ENCODE assay signal across 1 cellular context in genomic region chr17:7579001-7579838, GRCh38.
TF ChIP-seq lines count a peak whose summit lies in the region.

CD68 (plus strand) TSS chr17:7579638; CDS start chr17:7579678, 40 bp downstream.

TF ChIP-seq in K562, 482 proteins besides CTCF, POLR2A, EP300 and RAD21 (continued from another document and continues in another):
- TF ChIP-seq, protein P1, sequence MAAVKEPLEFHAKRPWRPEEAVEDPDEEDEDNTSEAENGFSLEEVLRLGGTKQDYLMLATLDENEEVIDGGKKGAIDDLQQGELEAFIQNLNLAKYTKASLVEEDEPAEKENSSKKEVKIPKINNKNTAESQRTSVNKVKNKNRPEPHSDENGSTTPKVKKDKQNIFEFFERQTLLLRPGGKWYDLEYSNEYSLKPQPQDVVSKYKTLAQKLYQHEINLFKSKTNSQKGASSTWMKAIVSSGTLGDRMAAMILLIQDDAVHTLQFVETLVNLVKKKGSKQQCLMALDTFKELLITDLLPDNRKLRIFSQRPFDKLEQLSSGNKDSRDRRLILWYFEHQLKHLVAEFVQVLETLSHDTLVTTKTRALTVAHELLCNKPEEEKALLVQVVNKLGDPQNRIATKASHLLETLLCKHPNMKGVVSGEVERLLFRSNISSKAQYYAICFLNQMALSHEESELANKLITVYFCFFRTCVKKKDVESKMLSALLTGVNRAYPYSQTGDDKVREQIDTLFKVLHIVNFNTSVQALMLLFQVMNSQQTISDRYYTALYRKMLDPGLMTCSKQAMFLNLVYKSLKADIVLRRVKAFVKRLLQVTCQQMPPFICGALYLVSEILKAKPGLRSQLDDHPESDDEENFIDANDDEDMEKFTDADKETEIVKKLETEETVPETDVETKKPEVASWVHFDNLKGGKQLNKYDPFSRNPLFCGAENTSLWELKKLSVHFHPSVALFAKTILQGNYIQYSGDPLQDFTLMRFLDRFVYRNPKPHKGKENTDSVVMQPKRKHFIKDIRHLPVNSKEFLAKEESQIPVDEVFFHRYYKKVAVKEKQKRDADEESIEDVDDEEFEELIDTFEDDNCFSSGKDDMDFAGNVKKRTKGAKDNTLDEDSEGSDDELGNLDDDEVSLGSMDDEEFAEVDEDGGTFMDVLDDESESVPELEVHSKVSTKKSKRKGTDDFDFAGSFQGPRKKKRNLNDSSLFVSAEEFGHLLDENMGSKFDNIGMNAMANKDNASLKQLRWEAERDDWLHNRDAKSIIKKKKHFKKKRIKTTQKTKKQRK (IDR thresholded peaks at IDR 0.05; ENCODE audit: borderline replicate concordance, low read depth, low read length) = no peak
- TF ChIP-seq MCM2 (IDR thresholded peaks at IDR 0.05; ENCODE audit: low read depth) = no peak
- no peak for TF ChIP-seq NCOA2 (IDR thresholded peaks at IDR 0.05; ENCODE audit: partially characterized antibody in 2 of 2)
- TF ChIP-seq BACH1 (tag; IDR thresholded peaks at IDR 0.05) = no peak
- TF ChIP-seq HSF4 (CRISPR knock-in tag; IDR thresholded peaks at IDR 0.05; ENCODE audit: borderline replicate concordance) = no peak
- no peak for TF ChIP-seq ZNF511 (CRISPR knock-in tag; IDR thresholded peaks at IDR 0.05)
- TF ChIP-seq ZNF311 (CRISPR knock-in tag; IDR thresholded peaks at IDR 0.05) = no peak
- TF ChIP-seq POLR2AphosphoS5 (IDR thresholded peaks at IDR 0.05; ENCODE audit: control insufficient read depth, insufficient read depth, low read depth, low read length) = peak; percentile 93
- TF ChIP-seq GMEB1 (CRISPR knock-in tag; IDR thresholded peaks at IDR 0.05) = no peak
- TF ChIP-seq, protein P2, sequence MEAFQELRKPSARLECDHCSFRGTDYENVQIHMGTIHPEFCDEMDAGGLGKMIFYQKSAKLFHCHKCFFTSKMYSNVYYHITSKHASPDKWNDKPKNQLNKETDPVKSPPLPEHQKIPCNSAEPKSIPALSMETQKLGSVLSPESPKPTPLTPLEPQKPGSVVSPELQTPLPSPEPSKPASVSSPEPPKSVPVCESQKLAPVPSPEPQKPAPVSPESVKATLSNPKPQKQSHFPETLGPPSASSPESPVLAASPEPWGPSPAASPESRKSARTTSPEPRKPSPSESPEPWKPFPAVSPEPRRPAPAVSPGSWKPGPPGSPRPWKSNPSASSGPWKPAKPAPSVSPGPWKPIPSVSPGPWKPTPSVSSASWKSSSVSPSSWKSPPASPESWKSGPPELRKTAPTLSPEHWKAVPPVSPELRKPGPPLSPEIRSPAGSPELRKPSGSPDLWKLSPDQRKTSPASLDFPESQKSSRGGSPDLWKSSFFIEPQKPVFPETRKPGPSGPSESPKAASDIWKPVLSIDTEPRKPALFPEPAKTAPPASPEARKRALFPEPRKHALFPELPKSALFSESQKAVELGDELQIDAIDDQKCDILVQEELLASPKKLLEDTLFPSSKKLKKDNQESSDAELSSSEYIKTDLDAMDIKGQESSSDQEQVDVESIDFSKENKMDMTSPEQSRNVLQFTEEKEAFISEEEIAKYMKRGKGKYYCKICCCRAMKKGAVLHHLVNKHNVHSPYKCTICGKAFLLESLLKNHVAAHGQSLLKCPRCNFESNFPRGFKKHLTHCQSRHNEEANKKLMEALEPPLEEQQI (IDR thresholded peaks at IDR 0.05) = no peak
- no peak for TF ChIP-seq ZNF121 (CRISPR knock-in tag; conservative IDR thresholded peaks at IDR 0.05)
- TF ChIP-seq POU5F1 (IDR thresholded peaks at IDR 0.05; ENCODE audit: borderline replicate concordance, low read depth, low read length, partially characterized antibody) = no peak
- TF ChIP-seq ZBTB43 (CRISPR knock-in tag; IDR thresholded peaks at IDR 0.05) = peak; percentile 67; the same call in 1 of the 2 replicates
- TF ChIP-seq ZEB2 (IDR thresholded peaks at IDR 0.05) = no peak
- no peak for TF ChIP-seq MCM7 (IDR thresholded peaks at IDR 0.05)
- peak; percentile 57; the same call in 1 of the 2 replicates for TF ChIP-seq BMI1 (IDR thresholded peaks at IDR 0.05; ENCODE audit: low read length)
- TF ChIP-seq PYGO2 (tag; IDR thresholded peaks at IDR 0.05) = no peak
- peak; percentile 84 for TF ChIP-seq POLR2G (IDR thresholded peaks at IDR 0.05; ENCODE audit: low read depth, low read length)
- no peak for TF ChIP-seq ZNF408 (CRISPR knock-in tag; IDR thresholded peaks at IDR 0.05; ENCODE audit: low read depth)
- no peak for TF ChIP-seq ZFP1 (CRISPR knock-in tag; IDR thresholded peaks at IDR 0.05)
- TF ChIP-seq ZNF232 (CRISPR knock-in tag; IDR thresholded peaks at IDR 0.05) = 0 out of 2 replicates have a peak, but pooled peaks have one; percentile 52
- TF ChIP-seq RCOR1 (IDR thresholded peaks at IDR 0.05; ENCODE audit: borderline replicate concordance in 1 of 2, low read depth in 2 of 2, low read length in 2 of 2) = no peak
- TF ChIP-seq ZKSCAN8 (CRISPR knock-in tag; IDR thresholded peaks at IDR 0.05) = no peak
- no peak for TF ChIP-seq ZNF165 (CRISPR knock-in tag; IDR thresholded peaks at IDR 0.05; ENCODE audit: borderline replicate concordance)
- peak; percentile 95 for TF ChIP-seq FOXK1 (CRISPR knock-in tag; IDR thresholded peaks at IDR 0.05; ENCODE audit: borderline replicate concordance)
- TF ChIP-seq PML (IDR thresholded peaks at IDR 0.05; ENCODE audit: low read length) = peak; percentile 76
- no peak for TF ChIP-seq CHCHD3 (CRISPR knock-in tag; IDR thresholded peaks at IDR 0.05)
- TF ChIP-seq HDAC8 (tag; IDR thresholded peaks at IDR 0.05) = no peak
- TF ChIP-seq, protein P3, sequence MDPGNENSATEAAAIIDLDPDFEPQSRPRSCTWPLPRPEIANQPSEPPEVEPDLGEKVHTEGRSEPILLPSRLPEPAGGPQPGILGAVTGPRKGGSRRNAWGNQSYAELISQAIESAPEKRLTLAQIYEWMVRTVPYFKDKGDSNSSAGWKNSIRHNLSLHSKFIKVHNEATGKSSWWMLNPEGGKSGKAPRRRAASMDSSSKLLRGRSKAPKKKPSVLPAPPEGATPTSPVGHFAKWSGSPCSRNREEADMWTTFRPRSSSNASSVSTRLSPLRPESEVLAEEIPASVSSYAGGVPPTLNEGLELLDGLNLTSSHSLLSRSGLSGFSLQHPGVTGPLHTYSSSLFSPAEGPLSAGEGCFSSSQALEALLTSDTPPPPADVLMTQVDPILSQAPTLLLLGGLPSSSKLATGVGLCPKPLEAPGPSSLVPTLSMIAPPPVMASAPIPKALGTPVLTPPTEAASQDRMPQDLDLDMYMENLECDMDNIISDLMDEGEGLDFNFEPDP (CRISPR knock-in tag; IDR thresholded peaks at IDR 0.05) = no peak; the same call in 1 of the 2 replicates
- TF ChIP-seq TAF1 (IDR thresholded peaks at IDR 0.05; ENCODE audit: control insufficient read depth, extremely low read depth, insufficient read depth, low read length, severe bottlenecking) = peak; percentile 82
- no peak for TF ChIP-seq HIVEP1 (CRISPR knock-in tag; IDR thresholded peaks at IDR 0.05)
- TF ChIP-seq MYBL2 (IDR thresholded peaks at IDR 0.05; ENCODE audit: low read depth) = no peak
- TF ChIP-seq MYBL2 (CRISPR knock-in tag; IDR thresholded peaks at IDR 0.05; ENCODE audit: borderline replicate concordance) = no peak
- TF ChIP-seq, protein P4, sequence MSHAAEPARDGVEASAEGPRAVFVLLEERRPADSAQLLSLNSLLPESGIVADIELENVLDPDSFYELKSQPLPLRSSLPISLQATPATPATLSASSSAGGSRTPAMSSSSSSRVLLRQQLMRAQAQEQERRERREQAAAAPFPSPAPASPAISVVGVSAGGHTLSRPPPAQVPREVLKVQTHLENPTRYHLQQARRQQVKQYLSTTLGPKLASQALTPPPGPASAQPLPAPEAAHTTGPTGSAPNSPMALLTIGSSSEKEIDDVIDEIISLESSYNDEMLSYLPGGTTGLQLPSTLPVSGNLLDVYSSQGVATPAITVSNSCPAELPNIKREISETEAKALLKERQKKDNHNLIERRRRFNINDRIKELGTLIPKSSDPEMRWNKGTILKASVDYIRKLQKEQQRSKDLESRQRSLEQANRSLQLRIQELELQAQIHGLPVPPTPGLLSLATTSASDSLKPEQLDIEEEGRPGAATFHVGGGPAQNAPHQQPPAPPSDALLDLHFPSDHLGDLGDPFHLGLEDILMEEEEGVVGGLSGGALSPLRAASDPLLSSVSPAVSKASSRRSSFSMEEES (CRISPR knock-in tag; IDR thresholded peaks at IDR 0.05) = no peak
- no peak for TF ChIP-seq HES1 (IDR thresholded peaks at IDR 0.05; ENCODE audit: low read depth)
- TF ChIP-seq ZBTB49 (CRISPR knock-in tag; IDR thresholded peaks at IDR 0.05; ENCODE audit: borderline replicate concordance) = no peak
- TF ChIP-seq CSDE1 (IDR thresholded peaks at IDR 0.05) = no peak
- TF ChIP-seq EHMT2 (IDR thresholded peaks at IDR 0.05) = no peak
- TF ChIP-seq, protein P5, sequence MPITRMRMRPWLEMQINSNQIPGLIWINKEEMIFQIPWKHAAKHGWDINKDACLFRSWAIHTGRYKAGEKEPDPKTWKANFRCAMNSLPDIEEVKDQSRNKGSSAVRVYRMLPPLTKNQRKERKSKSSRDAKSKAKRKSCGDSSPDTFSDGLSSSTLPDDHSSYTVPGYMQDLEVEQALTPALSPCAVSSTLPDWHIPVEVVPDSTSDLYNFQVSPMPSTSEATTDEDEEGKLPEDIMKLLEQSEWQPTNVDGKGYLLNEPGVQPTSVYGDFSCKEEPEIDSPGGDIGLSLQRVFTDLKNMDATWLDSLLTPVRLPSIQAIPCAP (CRISPR knock-in tag; IDR thresholded peaks at IDR 0.05; ENCODE audit: borderline replicate concordance) = no peak
- TF ChIP-seq PTRF (tag; IDR thresholded peaks at IDR 0.05) = no peak
- no peak for TF ChIP-seq FOXJ2 (tag; IDR thresholded peaks at IDR 0.05)
- 0 out of 2 replicates have a peak, but pooled peaks have one; percentile 38 for TF ChIP-seq RFX7 (CRISPR knock-in tag; IDR thresholded peaks at IDR 0.05)
- no peak for TF ChIP-seq SIRT6 (IDR thresholded peaks at IDR 0.05; ENCODE audit: low read depth, low read length)
- no peak for TF ChIP-seq TARDBP (IDR thresholded peaks at IDR 0.05)
- no peak; the same call in 1 of the 2 replicates for TF ChIP-seq RUNX1 (IDR thresholded peaks at IDR 0.05; ENCODE audit: low read depth)
- 0 out of 4 replicates have a peak, but pooled peaks of 1 of the 2 experiments have one; percentile 15 for TF ChIP-seq TRIM24 (IDR thresholded peaks at IDR 0.05)
- TF ChIP-seq SMAD3 (CRISPR knock-in tag; conservative IDR thresholded peaks at IDR 0.05) = no peak
- TF ChIP-seq ZKSCAN3 (CRISPR knock-in tag; IDR thresholded peaks at IDR 0.05) = no peak
- TF ChIP-seq EP400 (IDR thresholded peaks at IDR 0.05) = peak; percentile 51
- peak; percentile 83 for TF ChIP-seq CBX1 (IDR thresholded peaks at IDR 0.05; ENCODE audit: low read depth)
- TF ChIP-seq ZNF395 (CRISPR knock-in tag; IDR thresholded peaks at IDR 0.05) = no peak
- TF ChIP-seq RBM17 (IDR thresholded peaks at IDR 0.05; ENCODE audit: borderline replicate concordance, low read depth, low read length) = no peak
- TF ChIP-seq MCM5 (IDR thresholded peaks at IDR 0.05; ENCODE audit: low read depth) = no peak
- TF ChIP-seq NR3C1 (CRISPR knock-in tag; IDR thresholded peaks at IDR 0.05) = no peak
